ENCODE assay signal across 28 cellular contexts in genomic region chr4:26765515-26765914, GRCh38.
DNase-seq lines count a peak whose midpoint lies in the region; TF ChIP-seq lines count a peak whose summit lies in the region.
"Had no signal": no experiment of that assay in that cellular context is flagged by ENCODE, and none has a peak within 500 bp of the region (broad histone marks: within the 10 kb centered on the region; RNA-seq: fewer than 3 reads in every experiment).

No MANE protein-coding gene starts in this region.

- intact Hi-C loops in PC-9 (cut with micrococcal nuclease; ENCODE audit: unreplicated experiment): no loop called here

- H3K27ac ChIP-seq in HL-60 (replicated peaks): peak overlapping the region; percentile 45
- no peak overlapping the region for H3K27ac ChIP-seq in PC-9
- H3K27ac ChIP-seq: C4-2B, colonic mucosa, left ventricle myocardium inferior, sigmoid colon, upper lobe of left lung had no signal

- BruUV-seq in PC-9 (replicated peaks; lab: Mats Ljungman, UMichigan): no TSS peak

- no peaks in the 10 kb centered on the region for H3K79me2 ChIP-seq in Loucy (ENCODE audit: insufficient read depth, low read length)
- H3K79me2 ChIP-seq in PC-9 (ENCODE audit: low read depth): no peaks in the 10 kb centered on the region

- H3K4me2 ChIP-seq in Loucy (ENCODE audit: low read depth, low read length, poor library complexity, severe bottlenecking): peak overlapping the region; percentile 42
- no peak overlapping the region for H3K4me2 ChIP-seq in PC-9

- H3K4me3 ChIP-seq in HL-60 (replicated peaks; ENCODE audit: insufficient read depth, low read length) (no peak overlapping the region), Loucy (ENCODE audit: low read length, poor library complexity, severe bottlenecking) (no peak overlapping the region), PC-9 (no peak overlapping the region)
- H3K4me3 ChIP-seq: colonic mucosa, left ventricle myocardium inferior, sigmoid colon, upper lobe of left lung had no signal

- H3K9ac ChIP-seq in Loucy (ENCODE audit: low read depth, low read length, poor library complexity, severe bottlenecking): no peak overlapping the region

- DNase-seq in HL-60 (ENCODE audit: low read depth in 1 of 2, low spot score in 1 of 2) (no peak), amniotic epithelial cell (ENCODE audit: low read depth) (peak; percentile 17), myocyte (ENCODE audit: low read depth) (peak; percentile 56), PC-9 (no peak), kidney glomerular epithelial cell (lab: John Stamatoyannopoulos, UW) (no peak), cerebellar cortex (ENCODE audit: low spot score) (no peak)
- DNase-seq: activated CD4-positive, alpha-beta T cell treated with anti-CD3 and anti-CD28 coated beads for 1 hour; activated CD8-positive, alpha-beta memory T cell treated with anti-CD3 and anti-CD28 coated beads for 24 hours; activated effector memory CD4-positive, alpha-beta T cell treated with Interleukin-2 at 50 U/mL for 16 hours; activated T-cell treated with anti-CD3 and anti-CD28 coated beads for 4 hours; aorta; Calu3; colonic mucosa; DMS79 treated with DMSO at 0.1 percent for 48 hours; effector CD8-positive, alpha-beta T cell; GDM1; left ventricle myocardium inferior; mesenchymal stem cell; naive B cell; NCI-H2029; NCI-H524 treated with DMSO at 0.1 percent for 48 hours; NK-92 treated with Interleukin-12 subunit alpha and Interleukin-12 subunit beta, amount 100 ng/mL, for 24 hours; PC-3; sigmoid colon; stimulated activated CD4-positive, alpha-beta T cell treated with anti-CD3 and anti-CD28 coated beads, Interleukin-4, amount 100 ng/mL, for 4 hours had no signal

- H4K20me1 ChIP-seq in Loucy (ENCODE audit: insufficient read depth, low read length, poor library complexity, severe bottlenecking): no peaks in the 10 kb centered on the region
- H4K20me1 ChIP-seq in PC-9 (ENCODE audit: insufficient read depth): no peaks in the 10 kb centered on the region

- peaks cover 25% of the 10 kb centered on the region for H3K4me1 ChIP-seq in Loucy (ENCODE audit: insufficient read depth, low read length, poor library complexity, severe bottlenecking)
- peaks cover 7% of the 10 kb centered on the region; the same call in 1 of the 2 replicates for H3K4me1 ChIP-seq in PC-9 (replicated peaks; ENCODE audit: insufficient read depth)
- H3K4me1 ChIP-seq: colonic mucosa, left ventricle myocardium inferior, sigmoid colon, upper lobe of left lung had no signal

- H2AFZ ChIP-seq in Loucy (ENCODE audit: low read length): no peak overlapping the region
- no peak overlapping the region for H2AFZ ChIP-seq in PC-9

- H3K9me2 ChIP-seq in Loucy (replicated peaks; ENCODE audit: low read depth, low read length) (no peaks in the 10 kb centered on the region), PC-9 (ENCODE audit: insufficient read depth) (no peaks in the 10 kb centered on the region)

- H3K27me3 ChIP-seq in HL-60 (ENCODE audit: insufficient read depth, poor library complexity, severe bottlenecking): no peaks in the 10 kb centered on the region
- H3K27me3 ChIP-seq in Loucy (ENCODE audit: insufficient read depth, low read length, poor library complexity, severe bottlenecking): no peaks in the 10 kb centered on the region
- no peaks in the 10 kb centered on the region for H3K27me3 ChIP-seq in PC-9 (ENCODE audit: insufficient read depth, low read depth)
- H3K27me3 ChIP-seq: colonic mucosa, sigmoid colon, upper lobe of left lung had no signal

- no peaks in the 10 kb centered on the region for H3F3A ChIP-seq in Loucy (ENCODE audit: low read depth)
- no peaks in the 10 kb centered on the region for H3F3A ChIP-seq in PC-9 (ENCODE audit: insufficient read depth, low read depth)

- CTCF ChIA-PET in PC-9 (lab: Charles Lee): no interaction called here

- H3K9me3 ChIP-seq in Loucy (ENCODE audit: insufficient read depth, low read depth, low read length) (no peaks in the 10 kb centered on the region), PC-9 (ENCODE audit: insufficient read depth, low read depth) (no peaks in the 10 kb centered on the region)
- H3K9me3 ChIP-seq: colonic mucosa, left ventricle myocardium inferior, sigmoid colon, upper lobe of left lung had no signal

- POLR2A ChIA-PET in PC-9 (lab: Charles Lee; ENCODE audit: unreplicated experiment): no interaction called here

- H3K36me3 ChIP-seq in Loucy (ENCODE audit: insufficient read depth, low read length) (no peaks in the 10 kb centered on the region), PC-9 (ENCODE audit: low read depth) (no peaks in the 10 kb centered on the region)
- H3K36me3 ChIP-seq: colonic mucosa, upper lobe of left lung had no signal

- TF ChIP-seq CTCF in HL-60 (IDR thresholded peaks at IDR 0.05; ENCODE audit: insufficient read depth, low read length) (no peak), Loucy (conservative IDR thresholded peaks at IDR 0.05; ENCODE audit: low read length) (no peak), PC-9 (conservative IDR thresholded peaks at IDR 0.05) (no peak)

Comparison
In these comparisons a context has a peak if more than half of its experiments do, and no peak if none do; other contexts are left out.
1. DNase-seq: peak in amniotic epithelial cell (single experiment) and myocyte (single experiment); none in HL-60 (0 of 2), PC-9 (0 of 2), kidney glomerular epithelial cell (single experiment) and cerebellar cortex (single experiment).